In genomic region chr19:7478843-7479227, GRCh38 we compare ENCODE assay signal across 19 cellular contexts. TPM values are rescaled to one million over a fixed set of nuclear protein-coding genes. Genes with fewer than 3 reads are reported as not detected.
DNase-seq lines count a peak whose midpoint lies in the region; ATAC-seq and TF ChIP-seq lines count a peak whose summit lies in the region.
"Had no signal": no experiment of that assay in that cellular context is flagged by ENCODE, and none has a peak within 500 bp of the region (broad histone marks: within the 10 kb centered on the region; RNA-seq: fewer than 3 reads in every experiment).

No MANE protein-coding gene starts in this region.

- peaks cover 17% of the 10 kb centered on the region for H3K4me1 ChIP-seq in RWPE2 (ENCODE audit: insufficient read depth, poor library complexity, severe bottlenecking)
- H3K4me1 ChIP-seq in mesenchymal stem cell (ENCODE audit: control insufficient read depth, insufficient read depth, low read depth, low read length), result peaks cover 10% of the 10 kb centered on the region

- H3K4me3 ChIP-seq in RWPE2 (ENCODE audit: severe bottlenecking), result no peak overlapping the region
- H3K4me3 ChIP-seq in mesenchymal stem cell (ENCODE audit: insufficient read depth in 1 of 2, low read depth in 1 of 2, low read length in 2 of 2), result no peak overlapping the region

- H3K27ac ChIP-seq in RWPE2 (ENCODE audit: poor library complexity, severe bottlenecking) (peak overlapping the region; percentile 63), mesenchymal stem cell (ENCODE audit: low read length, poor library complexity, severe bottlenecking) (no peak overlapping the region)

- 92% methylated on average over 9 of the region's 9 CpGs for WGBS in mesenchymal stem cell

- H2BK15ac ChIP-seq in mesenchymal stem cell (ENCODE audit: low read depth, poor library complexity, severe bottlenecking), result no peak overlapping the region

- H2AK5ac ChIP-seq in mesenchymal stem cell (ENCODE audit: low read length, severe bottlenecking), result no peak overlapping the region

- no peaks in the 10 kb centered on the region for H3K9me3 ChIP-seq in RWPE2 (ENCODE audit: severe bottlenecking)
- no peaks in the 10 kb centered on the region for H3K9me3 ChIP-seq in mesenchymal stem cell (ENCODE audit: control insufficient read depth, low read length)
- H3K9me3 ChIP-seq: BE2C had no signal

- H3K27me3 ChIP-seq in RWPE2 (ENCODE audit: insufficient read depth, poor library complexity, severe bottlenecking), result no peaks in the 10 kb centered on the region
- H3K27me3 ChIP-seq in mesenchymal stem cell (ENCODE audit: control insufficient read depth in 1 of 2, insufficient read depth in 1 of 2, low read length in 2 of 2), result peaks cover 0 to 4% of the 10 kb centered on the region in 2 experiments
- H3K27me3 ChIP-seq: BE2C had no signal

- ATAC-seq in stimulated activated naive CD8-positive, alpha-beta T cell treated with anti-CD3 and anti-CD28 coated beads, Interleukin-15, amount 100 ng/mL, for 72 hours, result peak; percentile 21
- ATAC-seq in stimulated activated naive CD8-positive, alpha-beta T cell treated with anti-CD3 and anti-CD28 coated beads, Interleukin-15, Interleukin-2, amounts not matched to agents 100 U/mL and 50 U/mL, for 24 hours, result no peak
- ATAC-seq in RWPE2 (ENCODE audit: low read depth), result no peak
- peak; percentile 27 for ATAC-seq in stimulated activated memory B cell treated with anti-CD40 and anti-IgM and Interleukin-4, amounts not matched to agents 10 μg/mL and 1 μg/mL and 100 μg/mL, for 72 hours
- ATAC-seq: HCT116 had no signal

- no peaks in the 10 kb centered on the region for H3K9me3 Mint-ChIP-seq in stimulated activated naive CD8-positive, alpha-beta T cell treated with anti-CD3 and anti-CD28 coated beads, Interleukin-15, amount 100 ng/mL, for 72 hours
- H3K9me3 Mint-ChIP-seq in stimulated activated memory B cell treated with anti-CD40 and anti-IgM and Interleukin-4, amounts not matched to agents 10 μg/mL and 1 μg/mL and 100 μg/mL, for 72 hours, result no peaks in the 10 kb centered on the region

- H3K4ac ChIP-seq in mesenchymal stem cell (ENCODE audit: low read depth in 1 of 2, low read length in 2 of 2), result no peak overlapping the region

- H4K8ac ChIP-seq in mesenchymal stem cell (ENCODE audit: low read length), result no peak overlapping the region

- no peak overlapping the region for H3K23ac ChIP-seq in mesenchymal stem cell (ENCODE audit: low read length in 2 of 2)

- no peak overlapping the region for H2BK120ac ChIP-seq in mesenchymal stem cell (ENCODE audit: low read depth, low read length)

- H2BK5ac ChIP-seq in mesenchymal stem cell (ENCODE audit: low read depth, low read length, poor library complexity, severe bottlenecking), result no peak overlapping the region

- no peak overlapping the region for H2BK12ac ChIP-seq in mesenchymal stem cell (ENCODE audit: low read length in 2 of 2)

- H4K91ac ChIP-seq in mesenchymal stem cell (ENCODE audit: low read length), result peak overlapping the region; percentile 5

- no peak for DNase-seq in stimulated activated naive CD8-positive, alpha-beta T cell treated with anti-CD3 and anti-CD28 coated beads, Interleukin-15, amount 100 ng/mL, for 72 hours
- no peak for DNase-seq in stimulated activated naive CD8-positive, alpha-beta T cell treated with anti-CD3 and anti-CD28 coated beads, Interleukin-15, Interleukin-2, amounts not matched to agents 100 U/mL and 50 U/mL, for 24 hours
- DNase-seq in RWPE2 (ENCODE audit: low spot score) (no peak), mesenchymal stem cell (no peak), medulla oblongata (ENCODE audit: extremely low spot score) (no peak), occipital lobe (lab: John Stamatoyannopoulos, UW) (no peak), NCI-H146 treated with DMSO at 0.1 percent for 48 hours (lab: John Stamatoyannopoulos, UW; ENCODE audit: unreplicated experiment) (no peak)
- DNase-seq: BE2C, DMS79, GOT3, Kasumi-1, NCI-H1694 treated with DMSO at 0.1 percent for 48 hours, NCI-H2081 treated with DMSO at 0.1 percent for 48 hours, NCI-H2171 treated with DMSO at 0.1 percent for 48 hours, NCI-H446, NCI-H526, SHP77 treated with DMSO at 0.1 percent for 48 hours had no signal

- no peak overlapping the region for H3K9ac ChIP-seq in mesenchymal stem cell (ENCODE audit: low read length)

- no peak overlapping the region for H2AFZ ChIP-seq in mesenchymal stem cell (ENCODE audit: low read depth, low read length)

- no peak overlapping the region for H3K4me3 Mint-ChIP-seq in stimulated activated naive CD8-positive, alpha-beta T cell treated with anti-CD3 and anti-CD28 coated beads, Interleukin-15, amount 100 ng/mL, for 72 hours
- H3K4me3 Mint-ChIP-seq in stimulated activated memory B cell treated with anti-CD40 and anti-IgM and Interleukin-4, amounts not matched to agents 10 μg/mL and 1 μg/mL and 100 μg/mL, for 72 hours, result no peak overlapping the region

- no peak overlapping the region for H3K14ac ChIP-seq in mesenchymal stem cell (ENCODE audit: low read length in 2 of 2)

- H3K27me3 Mint-ChIP-seq in stimulated activated naive CD8-positive, alpha-beta T cell treated with anti-CD3 and anti-CD28 coated beads, Interleukin-15, amount 100 ng/mL, for 72 hours, result peaks cover 10% of the 10 kb centered on the region
- peaks cover 9% of the 10 kb centered on the region for H3K27me3 Mint-ChIP-seq in stimulated activated memory B cell treated with anti-CD40 and anti-IgM and Interleukin-4, amounts not matched to agents 10 μg/mL and 1 μg/mL and 100 μg/mL, for 72 hours

- H3K4me1 Mint-ChIP-seq in stimulated activated naive CD8-positive, alpha-beta T cell treated with anti-CD3 and anti-CD28 coated beads, Interleukin-15, amount 100 ng/mL, for 72 hours, result peaks cover 11% of the 10 kb centered on the region
- peaks cover 10% of the 10 kb centered on the region for H3K4me1 Mint-ChIP-seq in stimulated activated memory B cell treated with anti-CD40 and anti-IgM and Interleukin-4, amounts not matched to agents 10 μg/mL and 1 μg/mL and 100 μg/mL, for 72 hours

- H3K79me1 ChIP-seq in mesenchymal stem cell (replicated peaks; ENCODE audit: low read length, poor library complexity, severe bottlenecking), result no peaks in the 10 kb centered on the region

- no peaks in the 10 kb centered on the region for H3K36me3 Mint-ChIP-seq in stimulated activated memory B cell treated with anti-CD40 and anti-IgM and Interleukin-4, amounts not matched to agents 10 μg/mL and 1 μg/mL and 100 μg/mL, for 72 hours

- H3K36me3 ChIP-seq in RWPE2 (ENCODE audit: low read depth), result no peaks in the 10 kb centered on the region
- peaks cover under 1 to 30% of the 10 kb centered on the region in 2 experiments for H3K36me3 ChIP-seq in mesenchymal stem cell (ENCODE audit: control insufficient read depth in 1 of 2, insufficient read depth in 2 of 2, low read depth in 1 of 2, low read length in 2 of 2)
- H3K36me3 ChIP-seq: BE2C had no signal

- no peak for TF ChIP-seq CTCF in RWPE2 (IDR thresholded peaks at IDR 0.05; ENCODE audit: poor library complexity, severe bottlenecking)

- no peak overlapping the region for H3K4me2 ChIP-seq in mesenchymal stem cell (ENCODE audit: low read length, poor library complexity, severe bottlenecking)

- no peak overlapping the region for H3K27ac Mint-ChIP-seq in stimulated activated naive CD8-positive, alpha-beta T cell treated with anti-CD3 and anti-CD28 coated beads, Interleukin-15, amount 100 ng/mL, for 72 hours
- no peak overlapping the region for H3K27ac Mint-ChIP-seq in stimulated activated memory B cell treated with anti-CD40 and anti-IgM and Interleukin-4, amounts not matched to agents 10 μg/mL and 1 μg/mL and 100 μg/mL, for 72 hours

- H3K18ac ChIP-seq in mesenchymal stem cell (ENCODE audit: low read depth in 1 of 2, low read length in 2 of 2), result peak overlapping the region in 1 of 2 experiments; percentile 22

RNA-seq across cellular contexts. Expression of gene PEX11G, which starts 10.0 kb away (rescaled TPM):
- 0.87 TPM for polyA plus RNA-seq in mesenchymal stem cell (2013, experiment 1 of 2)
- polyA plus RNA-seq in mesenchymal stem cell (2013, experiment 2 of 2), result 0.90 TPM
- 0.94 TPM for total RNA-seq in occipital lobe

RNA-seq across cellular contexts. Expression of gene ZNF358, which starts 37.1 kb away (rescaled TPM):
- polyA plus RNA-seq in mesenchymal stem cell (2013, experiment 1 of 2), result 104 TPM
- polyA plus RNA-seq in mesenchymal stem cell (2013, experiment 2 of 2), result 105 TPM
- 9.0 TPM for total RNA-seq in occipital lobe

RNA-seq across cellular contexts. Expression of gene MCOLN1, which starts 43.6 kb away (rescaled TPM):
- 37.2 TPM for polyA plus RNA-seq in mesenchymal stem cell (2013, experiment 1 of 2)
- polyA plus RNA-seq in mesenchymal stem cell (2013, experiment 2 of 2), result 35.0 TPM
- 9.8 TPM for total RNA-seq in occipital lobe

RNA-seq across cellular contexts. Expression of gene PNPLA6, which starts 56.7 kb away (rescaled TPM):
- polyA plus RNA-seq in mesenchymal stem cell (2013, experiment 1 of 2), result 65.6 TPM
- polyA plus RNA-seq in mesenchymal stem cell (2013, experiment 2 of 2), result 65.2 TPM
- 49.0 TPM for total RNA-seq in occipital lobe

Comparison
In these comparisons a context has a peak if more than half of its experiments do, and no peak if none do; other contexts are left out.
1. ATAC-seq: peak in stimulated activated naive CD8-positive, alpha-beta T cell treated with anti-CD3 and anti-CD28 coated beads, Interleukin-15, amount 100 ng/mL, for 72 hours (single experiment) and stimulated activated memory B cell treated with anti-CD40 and anti-IgM and Interleukin-4, amounts not matched to agents 10 μg/mL and 1 μg/mL and 100 μg/mL, for 72 hours (single experiment); none in stimulated activated naive CD8-positive, alpha-beta T cell treated with anti-CD3 and anti-CD28 coated beads, Interleukin-15, Interleukin-2, amounts not matched to agents 100 U/mL and 50 U/mL, for 24 hours (single experiment) and RWPE2 (single experiment).